20 cellular contexts compared by ENCODE assay signal in the genomic region with DNA sequence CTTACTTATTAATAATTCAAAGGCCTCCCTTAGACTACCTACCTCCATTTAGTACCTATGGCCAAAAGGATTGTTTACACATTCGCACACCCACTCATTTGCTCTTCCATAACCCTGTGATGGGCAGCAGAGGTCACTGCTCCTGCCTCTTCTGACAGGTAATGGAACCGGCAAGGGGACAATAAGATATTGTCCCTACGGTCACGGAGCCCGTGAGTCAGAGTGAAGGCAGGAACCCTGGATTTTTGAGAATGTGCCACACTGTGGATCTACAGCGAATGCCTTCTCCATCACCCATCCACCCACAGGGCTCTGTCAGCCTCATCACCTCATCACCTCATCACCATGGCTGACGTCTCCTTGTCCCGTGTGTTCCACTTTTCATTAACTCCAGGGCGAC.
"Had no signal": no experiment of that assay in that cellular context is flagged by ENCODE, and none has a peak within 500 bp of the region (broad histone marks: within the 10 kb centered on the region; RNA-seq: fewer than 3 reads in every experiment).

No MANE protein-coding gene starts in this region.

- H3K4me1 Mint-ChIP-seq: activated T-helper 17 cell treated with anti-CD3 and anti-CD28 coated beads, Interleukin-2, amount 50 U/mL, for 72 hours had no signal

- H3K27ac Mint-ChIP-seq: activated T-helper 17 cell treated with anti-CD3 and anti-CD28 coated beads, Interleukin-2, amount 50 U/mL, for 72 hours; natural killer cell treated with Interleukin-12 subunit alpha and Interleukin-12 subunit beta and Interleukin-15 and Interleukin-18, amount 100 ng/mL, for 72 hours; stimulated activated naive CD8-positive, alpha-beta T cell treated with anti-CD3 and anti-CD28 coated beads, Interleukin-15, Interleukin-2, amounts not matched to agents 100 ng/mL and 50 ng/mL, for 24 hours had no signal

- H3K27me3 ChIP-seq: suprapubic skin, upper lobe of right lung had no signal

- H3K4me1 ChIP-seq: prostate gland had no signal

- H3K4me3 Mint-ChIP-seq: activated T-helper 17 cell treated with anti-CD3 and anti-CD28 coated beads, Interleukin-2, amount 50 U/mL, for 72 hours; natural killer cell treated with Interleukin-12 subunit alpha and Interleukin-12 subunit beta and Interleukin-15 and Interleukin-18, amount 100 ng/mL, for 72 hours; stimulated activated naive CD8-positive, alpha-beta T cell treated with anti-CD3 and anti-CD28 coated beads, Interleukin-15, Interleukin-2, amounts not matched to agents 100 ng/mL and 50 ng/mL, for 24 hours had no signal

- H3K4me3 ChIP-seq: prostate gland, suprapubic skin, upper lobe of right lung had no signal

- ATAC-seq: activated T-helper 17 cell treated with anti-CD3 and anti-CD28 coated beads, Interleukin-2, amount 50 U/mL, for 72 hours; natural killer cell treated with Interleukin-12 subunit alpha and Interleukin-12 subunit beta and Interleukin-15 and Interleukin-18, amount 100 ng/mL, for 72 hours; right cardiac atrium; upper lobe of right lung had no signal

- H3K36me3 ChIP-seq: prostate gland, suprapubic skin, upper lobe of right lung had no signal

- FAIRE-seq: small intestine had no signal

- H3K27ac ChIP-seq: prostate gland, suprapubic skin, upper lobe of right lung, VCaP had no signal

- H3K36me3 Mint-ChIP-seq: natural killer cell treated with Interleukin-12 subunit alpha and Interleukin-12 subunit beta and Interleukin-15 and Interleukin-18, amount 100 ng/mL, for 72 hours had no signal

- H3K9me3 Mint-ChIP-seq: activated T-helper 17 cell treated with anti-CD3 and anti-CD28 coated beads, Interleukin-2, amount 50 U/mL, for 72 hours; natural killer cell treated with Interleukin-12 subunit alpha and Interleukin-12 subunit beta and Interleukin-15 and Interleukin-18, amount 100 ng/mL, for 72 hours; stimulated activated naive CD8-positive, alpha-beta T cell treated with anti-CD3 and anti-CD28 coated beads, Interleukin-15, Interleukin-2, amounts not matched to agents 100 ng/mL and 50 ng/mL, for 24 hours had no signal

- DNase-seq: activated CD4-positive, alpha-beta T cell treated with anti-CD3 and anti-CD28 coated beads, Interleukin-2, amount 50 U/mL, for 48 hours; activated naive CD4-positive, alpha-beta T cell treated with Interleukin-2 at 50 U/mL for 16 hours; anterior cingulate cortex; cortex of kidney; effector CD4-positive, alpha-beta T cell; foreskin melanocyte; head of caudate nucleus; mesenchymal stem cell; nucleus accumbens; right cardiac atrium; small intestine; stimulated activated CD4-positive, alpha-beta T cell treated with anti-CD3 and anti-CD28 coated beads, Interleukin-4, amount 100 ng/mL, for 4 hours; stimulated activated CD8-positive, alpha-beta memory T cell treated with anti-CD3 and anti-CD28 coated beads, Interleukin-4, amount 100 ng/mL, for 48 hours; upper lobe of right lung had no signal

- H3K9me3 ChIP-seq: prostate gland, suprapubic skin, upper lobe of right lung had no signal
